In genomic region chr15:49628379-49628778, GRCh38 we compare ENCODE assay signal across 13 cellular contexts.
"Had no signal": no experiment of that assay in that cellular context is flagged by ENCODE, and none has a peak within 500 bp of the region (broad histone marks: within the 10 kb centered on the region; RNA-seq: fewer than 3 reads in every experiment).

No MANE protein-coding gene starts in this region.

- H3K4me2 ChIP-seq: neural progenitor cell had no signal

- H3K36me3 ChIP-seq: neural progenitor cell, prostate gland had no signal

- H3K9ac ChIP-seq: neural progenitor cell had no signal

- H3K27ac ChIP-seq: ascending aorta, left lung, neural progenitor cell, prostate gland, testis had no signal

- H3K4me1 ChIP-seq: ascending aorta, prostate gland, testis had no signal

- H2AFZ ChIP-seq: neural progenitor cell had no signal

- ATAC-seq: activated CD4-positive, CD25-positive, alpha-beta regulatory T cell treated with anti-CD3 and anti-CD28 coated beads, Interleukin-2, amount 50 U/mL, for 24 hours; right cardiac atrium; stimulated activated memory B cell treated with anti-CD40 and anti-IgM and Interleukin-4, amounts not matched to agents 10 μg/mL and 1 μg/mL and 100 μg/mL, for 72 hours; T-cell had no signal

- DNase-seq: activated CD4-positive, alpha-beta T cell treated with anti-CD3 and anti-CD28 coated beads, Interleukin-2, amount 50 U/mL, for 4 hours; activated gamma-delta T cell; left lung; naive B cell; right cardiac atrium; stimulated activated CD4-positive, alpha-beta T cell treated with anti-CD3 and anti-CD28 coated beads, Interleukin-4, amount 100 ng/mL, for 4 hours; T-cell; testis had no signal

- H3K4me3 ChIP-seq: ascending aorta, left lung, neural progenitor cell, prostate gland, testis had no signal

- H3K9me3 ChIP-seq: prostate gland, testis had no signal

- H3K27me3 ChIP-seq: ascending aorta, left lung, neural progenitor cell, testis had no signal
